In genomic region chr4:72864277-72864676, GRCh38 we compare ENCODE assay signal across 5 cellular contexts.
A peak's percentile ranks its signal among the peaks of the same experiment; 100 is the strongest.
DNase-seq lines count a peak whose midpoint lies in the region; ATAC-seq and TF ChIP-seq lines count a peak whose summit lies in the region.
"Not testable (repeated sequence)": the region's sequence is repeated elsewhere in the genome, so short reads cannot be mapped to it uniquely, and the experiment has no call there.

No MANE protein-coding gene starts in this region.

- not testable (repeated sequence) for H3K27ac Mint-ChIP-seq in activated CD8-positive, alpha-beta T cell treated with anti-CD3 and anti-CD28 coated beads for 36 hours
- H3K27ac Mint-ChIP-seq in activated naive CD4-positive, alpha-beta T cell treated with anti-CD3 and anti-CD28 coated beads for 36 hours, result peak overlapping the region; percentile 75
- H3K27ac Mint-ChIP-seq in activated naive CD8-positive, alpha-beta T cell, result peak overlapping the region; percentile 3

- H3K4me1 Mint-ChIP-seq in activated CD8-positive, alpha-beta T cell treated with anti-CD3 and anti-CD28 coated beads for 36 hours (ENCODE audit: low read depth); activated T-cell treated with anti-CD3 and anti-CD28 coated beads, Interleukin-2, amount 50 U/mL, for 4 hours (ENCODE audit: low read depth); activated naive CD4-positive, alpha-beta T cell treated with anti-CD3 and anti-CD28 coated beads for 36 hours (ENCODE audit: low read depth); activated naive CD8-positive, alpha-beta T cell (ENCODE audit: low read depth): not testable (repeated sequence)

- not testable (repeated sequence) for TF ChIP-seq CTCF in activated CD8-positive, alpha-beta T cell treated with anti-CD3 and anti-CD28 coated beads for 36 hours (IDR thresholded peaks at IDR 0.05)

- DNase-seq in activated CD8-positive, alpha-beta T cell treated with anti-CD3 and anti-CD28 coated beads for 36 hours; activated T-cell treated with anti-CD3 and anti-CD28 coated beads, Interleukin-2, amount 50 U/mL, for 4 hours; activated naive CD4-positive, alpha-beta T cell treated with anti-CD3 and anti-CD28 coated beads for 36 hours; stimulated activated naive CD8-positive, alpha-beta T cell treated with anti-CD3 and anti-CD28 coated beads, Interleukin-15, Interleukin-2, amounts not matched to agents 100 U/mL and 50 U/mL, for 24 hours: not testable (repeated sequence)

- not testable (repeated sequence) for H3K9me3 Mint-ChIP-seq in activated CD8-positive, alpha-beta T cell treated with anti-CD3 and anti-CD28 coated beads for 36 hours; activated T-cell treated with anti-CD3 and anti-CD28 coated beads, Interleukin-2, amount 50 U/mL, for 4 hours; activated naive CD4-positive, alpha-beta T cell treated with anti-CD3 and anti-CD28 coated beads for 36 hours; activated naive CD8-positive, alpha-beta T cell (ENCODE audit: low read depth)

- POLR2A ChIA-PET in activated CD8-positive, alpha-beta T cell treated with anti-CD3 and anti-CD28 coated beads for 36 hours (lab: Charles Lee), result not testable (repeated sequence)

- not testable (repeated sequence) for H3K36me3 Mint-ChIP-seq in activated CD8-positive, alpha-beta T cell treated with anti-CD3 and anti-CD28 coated beads for 36 hours (ENCODE audit: low read depth); activated T-cell treated with anti-CD3 and anti-CD28 coated beads, Interleukin-2, amount 50 U/mL, for 4 hours (ENCODE audit: insufficient read depth); activated naive CD4-positive, alpha-beta T cell treated with anti-CD3 and anti-CD28 coated beads for 36 hours (ENCODE audit: low read depth); activated naive CD8-positive, alpha-beta T cell

- intact Hi-C loops in activated CD8-positive, alpha-beta T cell treated with anti-CD3 and anti-CD28 coated beads for 36 hours (cut with micrococcal nuclease); activated naive CD4-positive, alpha-beta T cell treated with anti-CD3 and anti-CD28 coated beads for 36 hours (cut with micrococcal nuclease): not testable (repeated sequence)

- CTCF ChIA-PET in activated CD8-positive, alpha-beta T cell treated with anti-CD3 and anti-CD28 coated beads for 36 hours (lab: Charles Lee); activated naive CD4-positive, alpha-beta T cell treated with anti-CD3 and anti-CD28 coated beads for 36 hours (lab: Charles Lee): not testable (repeated sequence)

- ATAC-seq in activated CD8-positive, alpha-beta T cell treated with anti-CD3 and anti-CD28 coated beads for 36 hours, result peak; percentile 27
- ATAC-seq in activated T-cell treated with anti-CD3 and anti-CD28 coated beads, Interleukin-2, amount 50 U/mL, for 4 hours, result peak; percentile 68 to 69
- ATAC-seq in stimulated activated naive CD8-positive, alpha-beta T cell treated with anti-CD3 and anti-CD28 coated beads, Interleukin-15, Interleukin-2, amounts not matched to agents 100 U/mL and 50 U/mL, for 24 hours, result peak; percentile 40

- not testable (repeated sequence) for H3K27me3 Mint-ChIP-seq in activated CD8-positive, alpha-beta T cell treated with anti-CD3 and anti-CD28 coated beads for 36 hours; activated T-cell treated with anti-CD3 and anti-CD28 coated beads, Interleukin-2, amount 50 U/mL, for 4 hours (ENCODE audit: low read depth); activated naive CD4-positive, alpha-beta T cell treated with anti-CD3 and anti-CD28 coated beads for 36 hours (ENCODE audit: low read depth); activated naive CD8-positive, alpha-beta T cell

- H3K4me3 Mint-ChIP-seq in activated CD8-positive, alpha-beta T cell treated with anti-CD3 and anti-CD28 coated beads for 36 hours; activated T-cell treated with anti-CD3 and anti-CD28 coated beads, Interleukin-2, amount 50 U/mL, for 4 hours; activated naive CD4-positive, alpha-beta T cell treated with anti-CD3 and anti-CD28 coated beads for 36 hours; activated naive CD8-positive, alpha-beta T cell: not testable (repeated sequence)
